In the genomic region with DNA sequence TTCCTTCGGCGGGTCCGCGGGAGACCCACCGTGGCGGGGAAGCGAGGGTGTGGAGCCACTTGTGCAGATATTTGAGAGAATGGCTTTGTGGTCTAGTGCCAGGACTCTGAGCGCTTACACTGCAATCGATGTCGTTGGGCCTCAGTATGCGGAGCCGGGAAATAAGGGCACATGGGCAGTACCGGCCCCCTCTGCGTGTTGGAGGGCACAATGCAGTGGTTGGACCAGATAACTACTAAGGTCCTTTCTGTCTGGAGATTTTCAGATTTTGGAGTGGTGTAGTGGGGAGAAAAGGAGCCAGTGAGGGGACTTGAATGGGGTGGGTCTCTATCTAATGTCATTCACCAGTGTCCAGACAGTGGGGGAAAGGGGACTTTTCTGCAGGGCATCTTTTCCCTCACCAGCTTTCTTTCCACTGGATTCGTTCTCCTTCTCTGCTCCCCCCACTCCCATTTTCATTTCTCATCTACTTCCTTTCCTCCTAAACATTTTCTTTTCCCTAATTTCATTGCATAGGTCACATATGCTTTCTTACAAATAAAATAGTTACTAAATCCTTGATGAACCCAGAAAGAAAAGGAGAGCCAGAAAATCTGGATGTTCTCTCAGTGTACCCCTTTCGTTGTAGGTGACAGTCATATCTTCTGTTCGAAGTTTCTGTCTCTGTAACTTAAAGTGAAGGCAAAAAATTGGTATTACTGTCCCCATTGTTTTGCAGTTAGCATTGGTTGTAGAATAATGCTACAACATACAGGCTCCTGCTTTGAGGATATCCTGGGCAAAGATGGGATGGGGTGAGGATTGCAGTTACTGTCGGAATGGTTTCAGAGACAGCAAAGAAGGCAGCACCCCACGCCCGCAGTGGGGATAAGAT, we compare ENCODE assay signal across 8 cellular contexts. TPM values are rescaled to one million over a fixed set of nuclear protein-coding genes. Genes with fewer than 3 reads are reported as not detected.
A peak's percentile ranks its signal among the peaks of the same experiment; 100 is the strongest.
DNase-seq lines count a peak whose midpoint lies in the region; ATAC-seq and TF ChIP-seq lines count a peak whose summit lies in the region.

No MANE protein-coding gene starts in this region.

- H3K4me3 ChIP-seq in SK-N-MC: peak overlapping the region; percentile 84
- peak overlapping the region; percentile 76 to 92 (median 80) for H3K4me3 ChIP-seq in gastrocnemius medialis

- H3K36me3 ChIP-seq in SK-N-MC (ENCODE audit: insufficient read depth, low read length) (peaks cover 4% of the 10 kb centered on the region; the same call in 1 of the 2 replicates), gastrocnemius medialis (peaks cover 0 to 5% of the 10 kb centered on the region in 2 donors)

- peaks cover 21 to 30% (median 28%) of the 10 kb centered on the region in 3 donors for H3K27me3 ChIP-seq in gastrocnemius medialis

- ATAC-seq in gastrocnemius medialis: no peak
- no peak for ATAC-seq in GM18498 (IDR thresholded peaks at IDR 0.05; ENCODE audit: unreplicated experiment)
- ATAC-seq in GM18502 (IDR thresholded peaks at IDR 0.05; ENCODE audit: poor library complexity, unreplicated experiment): no peak
- ATAC-seq in HG03108 (IDR thresholded peaks at IDR 0.05; ENCODE audit: unreplicated experiment): no peak

- DNase-seq in activated effector memory CD4-positive, alpha-beta T cell treated with Interleukin-2 at 50 U/mL for 16 hours: peak; percentile 2
- DNase-seq in activated effector memory CD4-positive, alpha-beta T cell treated with anti-CD3 and anti-CD28 coated beads, Interleukin-2, amount 50 U/mL, for 16 hours: no peak
- no peak for DNase-seq in SK-N-MC (ENCODE audit: low read depth, low spot score)
- peak; percentile 16 for DNase-seq in fibroblast of gingiva (ENCODE audit: low read depth)
- peak in 1 of 2 donors; percentile 23 for DNase-seq in gastrocnemius medialis

- H3K27ac ChIP-seq in SK-N-MC (no peak overlapping the region), gastrocnemius medialis (peak overlapping the region; percentile 90 to 95 (median 93))

- in situ Hi-C loops in gastrocnemius medialis (cut with MboI; ENCODE audit: low sequenced_read_pairs in 4 of 4): loop anchor here in 1 of 4 donors (5.0 kb wide), 1 partner anchor 48 kb away; no protein-coding TSS in a partner anchor

- intact Hi-C loops in gastrocnemius medialis (cut with DNase I; ENCODE audit: low total_unique reads): loop anchor here (2.0 to 5.0 kb wide), 4 partner anchors 43 to 1348 kb away; no protein-coding TSS in a partner anchor

- TF ChIP-seq POLR2A in gastrocnemius medialis (IDR thresholded peaks at IDR 0.05): no peak

- H3K9me3 ChIP-seq in SK-N-MC (ENCODE audit: low read depth, low read length) (no peaks in the 10 kb centered on the region), gastrocnemius medialis (no peaks in the 10 kb centered on the region)

- TF ChIP-seq CTCF in gastrocnemius medialis (IDR thresholded peaks at IDR 0.05 in 4 of 5, conservative IDR thresholded peaks at IDR 0.05 in 1 of 5): no peak

- peaks cover 14 to 22% of the 10 kb centered on the region in 2 donors for H3K4me1 ChIP-seq in gastrocnemius medialis

- H3K9ac ChIP-seq in SK-N-MC (ENCODE audit: insufficient read length): peak overlapping the region; percentile 97

RNA-seq across cellular contexts. Expression of gene ATF3, which starts 1.4 kb away (rescaled TPM):
- 1 to 10 TPM; 1.9 to 7.4 (median 7.2) TPM for total RNA-seq in gastrocnemius medialis

Comparison
In these comparisons a context has a peak if more than half of its experiments do, and no peak if none do; other contexts are left out.
1. DNase-seq: peak in activated effector memory CD4-positive, alpha-beta T cell treated with Interleukin-2 at 50 U/mL for 16 hours (single experiment) and fibroblast of gingiva (single experiment); none in activated effector memory CD4-positive, alpha-beta T cell treated with anti-CD3 and anti-CD28 coated beads, Interleukin-2, amount 50 U/mL, for 16 hours (single experiment) and SK-N-MC (single experiment).